Comparison of ENCODE assay signal across 1 cellular context in the genomic region with DNA sequence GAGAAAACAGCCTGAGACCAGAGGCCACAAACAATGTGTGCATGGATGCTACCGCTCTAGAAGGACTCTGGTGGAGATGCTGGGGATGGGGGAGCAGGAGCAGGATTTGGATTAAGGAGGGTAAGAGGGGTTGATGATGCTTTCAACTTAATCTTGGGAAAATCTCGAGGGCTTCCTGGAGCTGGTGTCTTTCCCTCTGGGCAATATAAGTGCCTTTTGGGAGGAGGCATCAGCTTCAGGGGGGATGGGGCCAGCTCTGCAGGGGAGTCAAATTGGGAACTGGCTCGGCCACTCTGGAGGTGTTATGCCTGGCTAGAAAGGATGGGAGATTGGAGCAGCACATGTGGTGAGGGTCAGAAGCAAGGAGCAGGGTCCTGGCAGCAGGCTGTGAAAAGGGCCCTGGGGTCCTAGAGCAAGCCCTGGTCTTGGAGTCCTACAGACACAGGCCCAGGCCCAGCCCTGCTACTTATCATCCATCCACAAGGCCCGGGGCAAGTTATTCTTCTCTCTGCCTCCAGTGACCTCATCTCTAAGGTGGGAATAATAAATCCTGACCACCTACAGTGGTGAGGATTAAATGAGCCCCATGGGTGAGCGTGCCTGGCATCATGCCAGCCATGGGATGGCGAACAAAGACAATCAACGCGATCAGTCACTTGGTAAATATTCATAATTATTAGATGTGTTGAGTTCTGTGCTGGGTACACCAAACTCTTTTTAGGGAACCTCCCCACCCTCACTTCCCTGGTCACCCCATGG.
TF ChIP-seq lines count a peak whose summit lies in the region.

No MANE protein-coding gene starts in this region.

TF ChIP-seq in HEK293, 187 proteins besides CTCF, POLR2A, EP300 and RAD21 (continued from another document and continues in another):
- TF ChIP-seq, protein P1, sequence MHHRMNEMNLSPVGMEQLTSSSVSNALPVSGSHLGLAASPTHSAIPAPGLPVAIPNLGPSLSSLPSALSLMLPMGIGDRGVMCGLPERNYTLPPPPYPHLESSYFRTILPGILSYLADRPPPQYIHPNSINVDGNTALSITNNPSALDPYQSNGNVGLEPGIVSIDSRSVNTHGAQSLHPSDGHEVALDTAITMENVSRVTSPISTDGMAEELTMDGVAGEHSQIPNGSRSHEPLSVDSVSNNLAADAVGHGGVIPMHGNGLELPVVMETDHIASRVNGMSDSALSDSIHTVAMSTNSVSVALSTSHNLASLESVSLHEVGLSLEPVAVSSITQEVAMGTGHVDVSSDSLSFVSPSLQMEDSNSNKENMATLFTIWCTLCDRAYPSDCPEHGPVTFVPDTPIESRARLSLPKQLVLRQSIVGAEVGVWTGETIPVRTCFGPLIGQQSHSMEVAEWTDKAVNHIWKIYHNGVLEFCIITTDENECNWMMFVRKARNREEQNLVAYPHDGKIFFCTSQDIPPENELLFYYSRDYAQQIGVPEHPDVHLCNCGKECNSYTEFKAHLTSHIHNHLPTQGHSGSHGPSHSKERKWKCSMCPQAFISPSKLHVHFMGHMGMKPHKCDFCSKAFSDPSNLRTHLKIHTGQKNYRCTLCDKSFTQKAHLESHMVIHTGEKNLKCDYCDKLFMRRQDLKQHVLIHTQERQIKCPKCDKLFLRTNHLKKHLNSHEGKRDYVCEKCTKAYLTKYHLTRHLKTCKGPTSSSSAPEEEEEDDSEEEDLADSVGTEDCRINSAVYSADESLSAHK (tag by site-specific recombination; IDR thresholded peaks at IDR 0.05), result peak; percentile 74
- TF ChIP-seq ZFP41 (tag by site-specific recombination; IDR thresholded peaks at IDR 0.05; ENCODE audit: borderline replicate concordance), result no peak
- TF ChIP-seq, protein P2, sequence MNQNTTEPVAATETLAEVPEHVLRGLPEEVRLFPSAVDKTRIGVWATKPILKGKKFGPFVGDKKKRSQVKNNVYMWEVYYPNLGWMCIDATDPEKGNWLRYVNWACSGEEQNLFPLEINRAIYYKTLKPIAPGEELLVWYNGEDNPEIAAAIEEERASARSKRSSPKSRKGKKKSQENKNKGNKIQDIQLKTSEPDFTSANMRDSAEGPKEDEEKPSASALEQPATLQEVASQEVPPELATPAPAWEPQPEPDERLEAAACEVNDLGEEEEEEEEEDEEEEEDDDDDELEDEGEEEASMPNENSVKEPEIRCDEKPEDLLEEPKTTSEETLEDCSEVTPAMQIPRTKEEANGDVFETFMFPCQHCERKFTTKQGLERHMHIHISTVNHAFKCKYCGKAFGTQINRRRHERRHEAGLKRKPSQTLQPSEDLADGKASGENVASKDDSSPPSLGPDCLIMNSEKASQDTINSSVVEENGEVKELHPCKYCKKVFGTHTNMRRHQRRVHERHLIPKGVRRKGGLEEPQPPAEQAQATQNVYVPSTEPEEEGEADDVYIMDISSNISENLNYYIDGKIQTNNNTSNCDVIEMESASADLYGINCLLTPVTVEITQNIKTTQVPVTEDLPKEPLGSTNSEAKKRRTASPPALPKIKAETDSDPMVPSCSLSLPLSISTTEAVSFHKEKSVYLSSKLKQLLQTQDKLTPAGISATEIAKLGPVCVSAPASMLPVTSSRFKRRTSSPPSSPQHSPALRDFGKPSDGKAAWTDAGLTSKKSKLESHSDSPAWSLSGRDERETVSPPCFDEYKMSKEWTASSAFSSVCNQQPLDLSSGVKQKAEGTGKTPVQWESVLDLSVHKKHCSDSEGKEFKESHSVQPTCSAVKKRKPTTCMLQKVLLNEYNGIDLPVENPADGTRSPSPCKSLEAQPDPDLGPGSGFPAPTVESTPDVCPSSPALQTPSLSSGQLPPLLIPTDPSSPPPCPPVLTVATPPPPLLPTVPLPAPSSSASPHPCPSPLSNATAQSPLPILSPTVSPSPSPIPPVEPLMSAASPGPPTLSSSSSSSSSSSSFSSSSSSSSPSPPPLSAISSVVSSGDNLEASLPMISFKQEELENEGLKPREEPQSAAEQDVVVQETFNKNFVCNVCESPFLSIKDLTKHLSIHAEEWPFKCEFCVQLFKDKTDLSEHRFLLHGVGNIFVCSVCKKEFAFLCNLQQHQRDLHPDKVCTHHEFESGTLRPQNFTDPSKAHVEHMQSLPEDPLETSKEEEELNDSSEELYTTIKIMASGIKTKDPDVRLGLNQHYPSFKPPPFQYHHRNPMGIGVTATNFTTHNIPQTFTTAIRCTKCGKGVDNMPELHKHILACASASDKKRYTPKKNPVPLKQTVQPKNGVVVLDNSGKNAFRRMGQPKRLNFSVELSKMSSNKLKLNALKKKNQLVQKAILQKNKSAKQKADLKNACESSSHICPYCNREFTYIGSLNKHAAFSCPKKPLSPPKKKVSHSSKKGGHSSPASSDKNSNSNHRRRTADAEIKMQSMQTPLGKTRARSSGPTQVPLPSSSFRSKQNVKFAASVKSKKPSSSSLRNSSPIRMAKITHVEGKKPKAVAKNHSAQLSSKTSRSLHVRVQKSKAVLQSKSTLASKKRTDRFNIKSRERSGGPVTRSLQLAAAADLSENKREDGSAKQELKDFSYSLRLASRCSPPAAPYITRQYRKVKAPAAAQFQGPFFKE (tag by site-specific recombination; IDR thresholded peaks at IDR 0.05; ENCODE audit: borderline replicate concordance), result no peak
- TF ChIP-seq, protein P3, sequence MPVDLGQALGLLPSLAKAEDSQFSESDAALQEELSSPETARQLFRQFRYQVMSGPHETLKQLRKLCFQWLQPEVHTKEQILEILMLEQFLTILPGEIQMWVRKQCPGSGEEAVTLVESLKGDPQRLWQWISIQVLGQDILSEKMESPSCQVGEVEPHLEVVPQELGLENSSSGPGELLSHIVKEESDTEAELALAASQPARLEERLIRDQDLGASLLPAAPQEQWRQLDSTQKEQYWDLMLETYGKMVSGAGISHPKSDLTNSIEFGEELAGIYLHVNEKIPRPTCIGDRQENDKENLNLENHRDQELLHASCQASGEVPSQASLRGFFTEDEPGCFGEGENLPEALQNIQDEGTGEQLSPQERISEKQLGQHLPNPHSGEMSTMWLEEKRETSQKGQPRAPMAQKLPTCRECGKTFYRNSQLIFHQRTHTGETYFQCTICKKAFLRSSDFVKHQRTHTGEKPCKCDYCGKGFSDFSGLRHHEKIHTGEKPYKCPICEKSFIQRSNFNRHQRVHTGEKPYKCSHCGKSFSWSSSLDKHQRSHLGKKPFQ (tag by site-specific recombination; IDR thresholded peaks at IDR 0.05), result peak; percentile 64; the same call in 1 of the 2 replicates
- TF ChIP-seq ZNF629 (tag by site-specific recombination; IDR thresholded peaks at IDR 0.05), result peak; percentile 90
- no peak for TF ChIP-seq ZNF416 (tag by site-specific recombination; IDR thresholded peaks at IDR 0.05)
- no peak for TF ChIP-seq HOXA7 (CRISPR knock-in tag; IDR thresholded peaks at IDR 0.05; ENCODE audit: borderline replicate concordance)
- TF ChIP-seq ZNF777 (tag by site-specific recombination; IDR thresholded peaks at IDR 0.05; ENCODE audit: borderline replicate concordance), result no peak
- 0 out of 2 replicates have a peak, but pooled peaks have one; percentile 43 for TF ChIP-seq KLF16 (tag by site-specific recombination; IDR thresholded peaks at IDR 0.05)
- peak; percentile 84 for TF ChIP-seq FEZF1 (tag by site-specific recombination; IDR thresholded peaks at IDR 0.05)
- TF ChIP-seq ZNF501 (tag by site-specific recombination; IDR thresholded peaks at IDR 0.05), result no peak
- no peak; the same call in 1 of the 2 replicates for TF ChIP-seq ZBTB8A (tag by site-specific recombination; IDR thresholded peaks at IDR 0.05)
- no peak for TF ChIP-seq ZNF391 (tag by site-specific recombination; IDR thresholded peaks at IDR 0.05; ENCODE audit: borderline replicate concordance, low read depth)
- TF ChIP-seq, protein P4, sequence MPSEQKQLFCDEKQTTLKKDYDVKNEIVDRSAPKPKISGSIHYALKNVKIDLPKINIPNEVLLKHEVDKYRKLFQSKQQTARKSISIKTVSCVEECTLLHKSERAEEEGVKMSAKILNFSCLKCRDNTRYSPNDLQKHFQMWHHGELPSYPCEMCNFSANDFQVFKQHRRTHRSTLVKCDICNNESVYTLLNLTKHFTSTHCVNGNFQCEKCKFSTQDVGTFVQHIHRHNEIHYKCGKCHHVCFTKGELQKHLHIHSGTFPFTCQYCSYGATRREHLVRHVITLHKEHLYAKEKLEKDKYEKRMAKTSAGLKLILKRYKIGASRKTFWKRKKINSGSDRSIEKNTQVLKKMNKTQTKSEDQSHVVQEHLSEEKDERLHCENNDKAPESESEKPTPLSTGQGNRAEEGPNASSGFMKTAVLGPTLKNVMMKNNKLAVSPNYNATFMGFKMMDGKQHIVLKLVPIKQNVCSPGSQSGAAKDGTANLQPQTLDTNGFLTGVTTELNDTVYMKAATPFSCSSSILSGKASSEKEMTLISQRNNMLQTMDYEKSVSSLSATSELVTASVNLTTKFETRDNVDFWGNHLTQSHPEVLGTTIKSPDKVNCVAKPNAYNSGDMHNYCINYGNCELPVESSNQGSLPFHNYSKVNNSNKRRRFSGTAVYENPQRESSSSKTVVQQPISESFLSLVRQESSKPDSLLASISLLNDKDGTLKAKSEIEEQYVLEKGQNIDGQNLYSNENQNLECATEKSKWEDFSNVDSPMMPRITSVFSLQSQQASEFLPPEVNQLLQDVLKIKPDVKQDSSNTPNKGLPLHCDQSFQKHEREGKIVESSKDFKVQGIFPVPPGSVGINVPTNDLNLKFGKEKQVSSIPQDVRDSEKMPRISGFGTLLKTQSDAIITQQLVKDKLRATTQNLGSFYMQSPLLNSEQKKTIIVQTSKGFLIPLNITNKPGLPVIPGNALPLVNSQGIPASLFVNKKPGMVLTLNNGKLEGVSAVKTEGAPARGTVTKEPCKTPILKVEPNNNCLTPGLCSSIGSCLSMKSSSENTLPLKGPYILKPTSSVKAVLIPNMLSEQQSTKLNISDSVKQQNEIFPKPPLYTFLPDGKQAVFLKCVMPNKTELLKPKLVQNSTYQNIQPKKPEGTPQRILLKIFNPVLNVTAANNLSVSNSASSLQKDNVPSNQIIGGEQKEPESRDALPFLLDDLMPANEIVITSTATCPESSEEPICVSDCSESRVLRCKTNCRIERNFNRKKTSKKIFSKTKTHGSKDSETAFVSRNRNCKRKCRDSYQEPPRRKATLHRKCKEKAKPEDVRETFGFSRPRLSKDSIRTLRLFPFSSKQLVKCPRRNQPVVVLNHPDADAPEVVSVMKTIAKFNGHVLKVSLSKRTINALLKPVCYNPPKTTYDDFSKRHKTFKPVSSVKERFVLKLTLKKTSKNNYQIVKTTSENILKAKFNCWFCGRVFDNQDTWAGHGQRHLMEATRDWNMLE (tag by site-specific recombination; conservative IDR thresholded peaks at IDR 0.05; ENCODE audit: low read depth), result no peak; the same call in 1 of the 2 replicates
- TF ChIP-seq ZNF404 (tag by site-specific recombination; IDR thresholded peaks at IDR 0.05), result no peak
- peak; percentile 79 for TF ChIP-seq PATZ1 (tag by site-specific recombination; IDR thresholded peaks at IDR 0.05)
- peak; percentile 75 for TF ChIP-seq ZNF335 (tag by site-specific recombination; conservative IDR thresholded peaks at IDR 0.05)
- TF ChIP-seq, protein P5, sequence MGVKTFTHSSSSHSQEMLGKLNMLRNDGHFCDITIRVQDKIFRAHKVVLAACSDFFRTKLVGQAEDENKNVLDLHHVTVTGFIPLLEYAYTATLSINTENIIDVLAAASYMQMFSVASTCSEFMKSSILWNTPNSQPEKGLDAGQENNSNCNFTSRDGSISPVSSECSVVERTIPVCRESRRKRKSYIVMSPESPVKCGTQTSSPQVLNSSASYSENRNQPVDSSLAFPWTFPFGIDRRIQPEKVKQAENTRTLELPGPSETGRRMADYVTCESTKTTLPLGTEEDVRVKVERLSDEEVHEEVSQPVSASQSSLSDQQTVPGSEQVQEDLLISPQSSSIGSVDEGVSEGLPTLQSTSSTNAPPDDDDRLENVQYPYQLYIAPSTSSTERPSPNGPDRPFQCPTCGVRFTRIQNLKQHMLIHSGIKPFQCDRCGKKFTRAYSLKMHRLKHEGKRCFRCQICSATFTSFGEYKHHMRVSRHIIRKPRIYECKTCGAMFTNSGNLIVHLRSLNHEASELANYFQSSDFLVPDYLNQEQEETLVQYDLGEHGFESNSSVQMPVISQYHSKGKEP (tag by site-specific recombination; IDR thresholded peaks at IDR 0.05), result 0 out of 2 replicates have a peak, but pooled peaks have one; percentile 13
- TF ChIP-seq KLF1 (tag by site-specific recombination; IDR thresholded peaks at IDR 0.05), result no peak
- TF ChIP-seq, protein P6, sequence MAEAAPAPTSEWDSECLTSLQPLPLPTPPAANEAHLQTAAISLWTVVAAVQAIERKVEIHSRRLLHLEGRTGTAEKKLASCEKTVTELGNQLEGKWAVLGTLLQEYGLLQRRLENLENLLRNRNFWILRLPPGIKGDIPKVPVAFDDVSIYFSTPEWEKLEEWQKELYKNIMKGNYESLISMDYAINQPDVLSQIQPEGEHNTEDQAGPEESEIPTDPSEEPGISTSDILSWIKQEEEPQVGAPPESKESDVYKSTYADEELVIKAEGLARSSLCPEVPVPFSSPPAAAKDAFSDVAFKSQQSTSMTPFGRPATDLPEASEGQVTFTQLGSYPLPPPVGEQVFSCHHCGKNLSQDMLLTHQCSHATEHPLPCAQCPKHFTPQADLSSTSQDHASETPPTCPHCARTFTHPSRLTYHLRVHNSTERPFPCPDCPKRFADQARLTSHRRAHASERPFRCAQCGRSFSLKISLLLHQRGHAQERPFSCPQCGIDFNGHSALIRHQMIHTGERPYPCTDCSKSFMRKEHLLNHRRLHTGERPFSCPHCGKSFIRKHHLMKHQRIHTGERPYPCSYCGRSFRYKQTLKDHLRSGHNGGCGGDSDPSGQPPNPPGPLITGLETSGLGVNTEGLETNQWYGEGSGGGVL (tag by site-specific recombination; IDR thresholded peaks at IDR 0.05), result no peak
- peak; percentile 93 for TF ChIP-seq ATF2 (tag by site-specific recombination; IDR thresholded peaks at IDR 0.05; ENCODE audit: low read depth)
- peak; percentile 50; the same call in 1 of the 2 replicates for TF ChIP-seq ZNF558 (tag by site-specific recombination; IDR thresholded peaks at IDR 0.05)
- peak; percentile 74; the same call in 1 of the 2 replicates for TF ChIP-seq KLF7 (tag by site-specific recombination; IDR thresholded peaks at IDR 0.05; ENCODE audit: borderline replicate concordance)
- TF ChIP-seq ZNF266 (tag by site-specific recombination; IDR thresholded peaks at IDR 0.05; ENCODE audit: low read depth), result no peak
- TF ChIP-seq ZNF596 (tag by site-specific recombination; IDR thresholded peaks at IDR 0.05), result 0 out of 2 replicates have a peak, but pooled peaks have one; percentile 48
